8 cellular contexts compared by ENCODE assay signal in genomic region chr12:123271182-123271491, GRCh38. TPM values are rescaled to one million over a fixed set of nuclear protein-coding genes. Genes with fewer than 3 reads are reported as not detected.
DNase-seq lines count a peak whose midpoint lies in the region; ATAC-seq and TF ChIP-seq lines count a peak whose summit lies in the region.

No MANE protein-coding gene starts in this region.

- no peaks in the 10 kb centered on the region for H3K9me2 ChIP-seq in OCI-LY7 (ENCODE audit: insufficient read depth, low read length)

- H3K36me3 ChIP-seq in OCI-LY7 (ENCODE audit: insufficient read depth, low read length) = no peaks in the 10 kb centered on the region; the same call in 1 of the 2 replicates

- peaks cover 25% of the 10 kb centered on the region for H3K4me1 Mint-ChIP-seq in activated T-cell treated with anti-CD3 and anti-CD28 coated beads, Interleukin-2, amount 50 U/mL, for 4 hours (ENCODE audit: low read depth)
- peaks cover 46% of the 10 kb centered on the region for H3K4me1 Mint-ChIP-seq in nephron progenitor cell
- peaks cover 36% of the 10 kb centered on the region for H3K4me1 Mint-ChIP-seq in stimulated activated naive CD8-positive, alpha-beta T cell treated with anti-CD3 and anti-CD28 coated beads, Interleukin-15, amount 100 ng/mL, for 72 hours

- H2AFZ ChIP-seq in OCI-LY7 (ENCODE audit: low read length) = no peak overlapping the region

- BruUV-seq in OCI-LY7 (replicated peaks; lab: Mats Ljungman, UMichigan) = no TSS peak

- H3K27ac Mint-ChIP-seq in nephron progenitor cell = no peak overlapping the region
- H3K27ac Mint-ChIP-seq in stimulated activated naive CD8-positive, alpha-beta T cell treated with anti-CD3 and anti-CD28 coated beads, Interleukin-15, amount 100 ng/mL, for 72 hours = no peak overlapping the region

- H3K27me3 Mint-ChIP-seq in activated T-cell treated with anti-CD3 and anti-CD28 coated beads, Interleukin-2, amount 50 U/mL, for 4 hours (ENCODE audit: low read depth) = peaks cover 1% of the 10 kb centered on the region
- H3K27me3 Mint-ChIP-seq in nephron progenitor cell (ENCODE audit: low read depth, poor library complexity) = peaks cover 4% of the 10 kb centered on the region
- H3K27me3 Mint-ChIP-seq in stimulated activated naive CD8-positive, alpha-beta T cell treated with anti-CD3 and anti-CD28 coated beads, Interleukin-15, amount 100 ng/mL, for 72 hours = no peaks in the 10 kb centered on the region

- no peak for DNase-seq in AG09319 (ENCODE audit: extremely low read depth, low read depth)
- peak; percentile 83 for DNase-seq in OCI-LY7 (ENCODE audit: low spot score)
- peak; percentile 71 for DNase-seq in activated T-cell treated with anti-CD3 and anti-CD28 coated beads, Interleukin-2, amount 50 U/mL, for 4 hours
- DNase-seq in fibroblast of mammary gland (ENCODE audit: low read depth) = peak; percentile 41
- DNase-seq in nephron progenitor cell = peak; percentile 84
- DNase-seq in stimulated activated naive CD8-positive, alpha-beta T cell treated with anti-CD3 and anti-CD28 coated beads, Interleukin-15, amount 100 ng/mL, for 72 hours = peak; percentile 79 to 82

- peaks cover 11% of the 10 kb centered on the region; the same call in 1 of the 2 replicates for H3K79me2 ChIP-seq in OCI-LY7 (ENCODE audit: insufficient read depth, low read depth, low read length)

- H4K20me1 ChIP-seq in OCI-LY7 (ENCODE audit: insufficient read depth, low read length) = no peaks in the 10 kb centered on the region

- peaks cover 21% of the 10 kb centered on the region for H3K4me1 ChIP-seq in OCI-LY7 (ENCODE audit: insufficient read depth, low read length, poor library complexity, severe bottlenecking)

- no peak overlapping the region for H3K27ac ChIP-seq in OCI-LY7 (ENCODE audit: low read depth, low read length, poor library complexity, severe bottlenecking)

- POLR2A ChIA-PET in OCI-LY7 (lab: Charles Lee) = no interaction called here

- H3K4me3 ChIP-seq in OCI-LY7 (ENCODE audit: low read depth, low read length, poor library complexity, severe bottlenecking) = peak overlapping the region; percentile 77
- H3K4me3 ChIP-seq in fibroblast of mammary gland (ENCODE audit: control insufficient read depth, low read depth, low read length) = peak overlapping the region; percentile 17

- CTCF ChIA-PET in OCI-LY7 (lab: Charles Lee; ENCODE audit: unreplicated experiment) = no interaction called here

- peak overlapping the region; percentile 38; the same call in 1 of the 2 replicates for H3K4me2 ChIP-seq in OCI-LY7 (ENCODE audit: low read length)

- H3K4me3 Mint-ChIP-seq in activated T-cell treated with anti-CD3 and anti-CD28 coated beads, Interleukin-2, amount 50 U/mL, for 4 hours = no peak overlapping the region
- H3K4me3 Mint-ChIP-seq in nephron progenitor cell = no peak overlapping the region
- no peak overlapping the region for H3K4me3 Mint-ChIP-seq in stimulated activated naive CD8-positive, alpha-beta T cell treated with anti-CD3 and anti-CD28 coated beads, Interleukin-15, amount 100 ng/mL, for 72 hours

- no peaks in the 10 kb centered on the region for H3K36me3 Mint-ChIP-seq in activated T-cell treated with anti-CD3 and anti-CD28 coated beads, Interleukin-2, amount 50 U/mL, for 4 hours (ENCODE audit: insufficient read depth)
- H3K36me3 Mint-ChIP-seq in nephron progenitor cell (ENCODE audit: low read depth) = peaks cover 9% of the 10 kb centered on the region

- H3K9me3 ChIP-seq in OCI-LY7 (ENCODE audit: low read length) = no peaks in the 10 kb centered on the region

- no peaks in the 10 kb centered on the region for H3K9me3 Mint-ChIP-seq in activated T-cell treated with anti-CD3 and anti-CD28 coated beads, Interleukin-2, amount 50 U/mL, for 4 hours
- H3K9me3 Mint-ChIP-seq in nephron progenitor cell = no peaks in the 10 kb centered on the region
- H3K9me3 Mint-ChIP-seq in stimulated activated naive CD8-positive, alpha-beta T cell treated with anti-CD3 and anti-CD28 coated beads, Interleukin-15, amount 100 ng/mL, for 72 hours = no peaks in the 10 kb centered on the region

- peak; percentile 70 for ATAC-seq in GM19023 (IDR thresholded peaks at IDR 0.05; ENCODE audit: unreplicated experiment)
- ATAC-seq in HG03342 (IDR thresholded peaks at IDR 0.05; ENCODE audit: unreplicated experiment) = peak; percentile 52
- peak; percentile 81 to 85 for ATAC-seq in activated T-cell treated with anti-CD3 and anti-CD28 coated beads, Interleukin-2, amount 50 U/mL, for 4 hours
- peak; percentile 74 for ATAC-seq in stimulated activated naive CD8-positive, alpha-beta T cell treated with anti-CD3 and anti-CD28 coated beads, Interleukin-15, amount 100 ng/mL, for 72 hours

- intact Hi-C loops in OCI-LY7 (cut with micrococcal nuclease; ENCODE audit: unreplicated experiment) = loop anchor here (1.0 to 2.0 kb wide), 5 partner anchors 38 to 330 kb away; partner anchors contain the start of genes MPHOSPH9 and MTRFR

- TF ChIP-seq CTCF in AG09319 (IDR thresholded peaks at IDR 0.05; ENCODE audit: low read depth, low read length) (peak; percentile 32), OCI-LY7 (conservative IDR thresholded peaks at IDR 0.05; ENCODE audit: low read length) (no peak; the same call in 1 of the 2 replicates), fibroblast of mammary gland (conservative IDR thresholded peaks at IDR 0.05; ENCODE audit: control insufficient read depth, insufficient read depth, low read depth, low read length) (no peak), nephron progenitor cell (IDR thresholded peaks at IDR 0.05) (no peak)

RNA-seq across cellular contexts. Expression of gene CDK2AP1, which starts 0.5 kb away (rescaled TPM):
- total RNA-seq in OCI-LY7 (2014; rRNA removed; shearing (Covaris generic)) = 50.7 and 65.2 TPM in 2 replicates
- total RNA-seq in OCI-LY7 (2022) = 56.3 and 57.3 TPM in 2 replicates
- total RNA-seq in activated T-cell treated with anti-CD3 and anti-CD28 coated beads, Interleukin-2, amount 50 U/mL, for 4 hours = 10 to 100 TPM; 44.7 to 67.9 (median 53.4) TPM

RNA-seq across cellular contexts. Expression of gene MTRFR, which starts 37.9 kb away (rescaled TPM):
- 30.1 and 35.5 TPM in 2 replicates for total RNA-seq in OCI-LY7 (2014; rRNA removed; shearing (Covaris generic))
- total RNA-seq in OCI-LY7 (2022) = 32.8 and 34.4 TPM in 2 replicates
- 10 to 100 TPM; 16.7 to 17.7 (median 17.4) TPM for total RNA-seq in activated T-cell treated with anti-CD3 and anti-CD28 coated beads, Interleukin-2, amount 50 U/mL, for 4 hours

RNA-seq across cellular contexts. Expression of gene MPHOSPH9, which starts 38.2 kb away (rescaled TPM):
- total RNA-seq in OCI-LY7 (2014; rRNA removed; shearing (Covaris generic)) = 136 and 166 TPM in 2 replicates
- total RNA-seq in OCI-LY7 (2022) = 88.3 and 102 TPM in 2 replicates
- total RNA-seq in activated T-cell treated with anti-CD3 and anti-CD28 coated beads, Interleukin-2, amount 50 U/mL, for 4 hours = 10 to 100 TPM; 35.9 to 42.3 (median 37.5) TPM
